11 cellular contexts compared by ENCODE assay signal in the genomic region with DNA sequence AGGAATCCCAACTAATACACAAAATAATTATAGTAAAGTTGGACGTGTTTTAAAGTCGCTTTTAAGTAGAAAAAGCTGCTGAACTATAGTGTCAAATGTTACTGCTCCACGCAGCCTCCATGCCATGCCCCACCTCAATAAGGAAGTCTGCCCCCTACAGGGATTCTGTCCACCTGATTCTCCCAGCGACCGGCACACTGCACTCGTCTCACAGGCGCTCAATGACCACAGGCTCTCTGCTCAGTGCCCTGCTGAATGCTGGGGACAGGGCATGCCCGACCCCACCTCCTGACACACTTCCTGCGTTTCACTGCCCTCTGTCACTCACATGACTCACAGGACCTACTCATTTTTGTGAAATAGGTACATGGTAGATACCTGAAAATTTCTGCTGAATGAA. TPM values are rescaled to one million over a fixed set of nuclear protein-coding genes. Genes with fewer than 3 reads are reported as not detected.
DNase-seq lines count a peak whose midpoint lies in the region; TF ChIP-seq lines count a peak whose summit lies in the region.
"Had no signal": no experiment of that assay in that cellular context is flagged by ENCODE, and none has a peak within 500 bp of the region (broad histone marks: within the 10 kb centered on the region; RNA-seq: fewer than 3 reads in every experiment).

No MANE protein-coding gene starts in this region.

- H3K4me1 ChIP-seq in left ventricle myocardium inferior = no peaks in the 10 kb centered on the region
- H3K4me1 ChIP-seq: testis had no signal

- TF ChIP-seq CTCF in HFFc6 (IDR thresholded peaks at IDR 0.05) = peak; percentile 50
- TF ChIP-seq CTCF in chondrocyte (IDR thresholded peaks at IDR 0.05) = peak; percentile 31
- peak; percentile 15 for TF ChIP-seq CTCF in nephron progenitor cell (IDR thresholded peaks at IDR 0.05)
- no peak for TF ChIP-seq CTCF in left ventricle myocardium inferior (IDR thresholded peaks at IDR 0.05; ENCODE audit: borderline replicate concordance)

- H3K4me3 Mint-ChIP-seq in HFFc6 (no peak overlapping the region), chondrocyte (ENCODE audit: unreplicated experiment) (no peak overlapping the region), nephron progenitor cell (no peak overlapping the region)

- H3K36me3 Mint-ChIP-seq in HFFc6 (ENCODE audit: low read depth) = no peaks in the 10 kb centered on the region
- peaks cover 23% of the 10 kb centered on the region for H3K36me3 Mint-ChIP-seq in chondrocyte (ENCODE audit: low read depth)
- H3K36me3 Mint-ChIP-seq in nephron progenitor cell (ENCODE audit: low read depth) = peaks cover 34% of the 10 kb centered on the region

- no peak overlapping the region for H3K4me3 ChIP-seq in left ventricle myocardium inferior
- H3K4me3 ChIP-seq: cardiac muscle cell, testis had no signal

- H3K9me3 Mint-ChIP-seq in HFFc6 (no peaks in the 10 kb centered on the region), chondrocyte (ENCODE audit: low read depth) (no peaks in the 10 kb centered on the region), nephron progenitor cell (no peaks in the 10 kb centered on the region)

- no peak overlapping the region for H3K27ac ChIP-seq in left ventricle myocardium inferior (replicated peaks)
- H3K27ac ChIP-seq: cardiac muscle cell, testis had no signal

- no peaks in the 10 kb centered on the region for H3K9me3 ChIP-seq in left ventricle myocardium inferior (replicated peaks)
- H3K9me3 ChIP-seq: testis had no signal

- H3K4me1 Mint-ChIP-seq in HFFc6 (ENCODE audit: low read depth) (no peaks in the 10 kb centered on the region), chondrocyte (ENCODE audit: low read depth) (peaks cover 8% of the 10 kb centered on the region), nephron progenitor cell (no peaks in the 10 kb centered on the region)

- intact Hi-C loops in left ventricle myocardium inferior (cut with micrococcal nuclease) = no loop called here

- H3K27me3 Mint-ChIP-seq in HFFc6 (ENCODE audit: insufficient read depth) (no peaks in the 10 kb centered on the region), chondrocyte (ENCODE audit: low read depth) (no peaks in the 10 kb centered on the region), nephron progenitor cell (ENCODE audit: low read depth, poor library complexity) (peaks cover 4% of the 10 kb centered on the region)

- H3K36me3 ChIP-seq in left ventricle myocardium inferior = peaks cover 95% of the 10 kb centered on the region

- no peaks in the 10 kb centered on the region for H3K27me3 ChIP-seq in left ventricle myocardium inferior (ENCODE audit: low read depth)
- H3K27me3 ChIP-seq: cardiac muscle cell, testis had no signal

- no peak overlapping the region for H3K27ac Mint-ChIP-seq in HFFc6
- H3K27ac Mint-ChIP-seq in chondrocyte (ENCODE audit: unreplicated experiment) = no peak overlapping the region
- no peak overlapping the region for H3K27ac Mint-ChIP-seq in nephron progenitor cell

- DNase-seq in Daoy (ENCODE audit: low read depth) (peak; percentile 8), HFFc6 (no peak), chondrocyte (ENCODE audit: low spot score) (no peak), nephron progenitor cell (peak; percentile 25), left ventricle myocardium inferior (no peak)
- no peak for DNase-seq in stimulated activated CD4-positive, alpha-beta T cell treated with anti-CD3 and anti-CD28 coated beads, Interleukin-12 subunit alpha, Interleukin-12 subunit beta, amount 100 ng/mL, for 4 hours
- DNase-seq in activated CD4-positive, alpha-beta T cell treated with anti-CD3 and anti-CD28 coated beads for 1 hour = no peak
- DNase-seq: activated CD4-positive, CD25-positive, alpha-beta regulatory T cell treated with anti-CD3 and anti-CD28 coated beads, Interleukin-2, amount 50 U/mL, for 72 hours; EL; testis had no signal

RNA-seq across cellular contexts. Expression of gene BDKRB1, which starts 48.9 kb away (rescaled TPM):
- total RNA-seq in Daoy (2014; rRNA removed; shearing (Covaris generic)) = 0.97 and 1.5 TPM in 2 replicates
- total RNA-seq in HFFc6 (2021; fragmentation: NEBNext Ultra II Directional; extraction: Animal tissue kit (Norgen Biotek cat#: 25700)) = 10 to 100 TPM; 41.5 to 67.8 (median 59.2) TPM
- not detected in 3 replicates for total RNA-seq in chondrocyte
- total RNA-seq in left ventricle myocardium inferior = not detected

RNA-seq across cellular contexts. Expression of gene ATG2B, which starts 58.2 kb away (rescaled TPM):
- 9.2 and 12.4 TPM in 2 replicates for total RNA-seq in Daoy (2014; rRNA removed; shearing (Covaris generic))
- total RNA-seq in HFFc6 (2021; fragmentation: NEBNext Ultra II Directional; extraction: Animal tissue kit (Norgen Biotek cat#: 25700)) = 10 to 100 TPM; 13.1 to 17.7 (median 15.9) TPM
- total RNA-seq in chondrocyte (17.0 to 18.1 TPM (median 17.8 TPM) in 3 replicates), left ventricle myocardium inferior (10.0 TPM)

RNA-seq across cellular contexts. Expression of gene GSKIP, which starts 58.4 kb away (rescaled TPM):
- 68.0 and 81.1 TPM in 2 replicates for total RNA-seq in Daoy (2014; rRNA removed; shearing (Covaris generic))
- total RNA-seq in HFFc6 (2021; fragmentation: NEBNext Ultra II Directional; extraction: Animal tissue kit (Norgen Biotek cat#: 25700)) = 10 to 100 TPM; 23.1 to 37.3 (median 27.2) TPM
- total RNA-seq in chondrocyte (15.0 to 22.4 TPM (median 19.4 TPM) in 3 replicates), left ventricle myocardium inferior (12.1 TPM)

Comparison
In these comparisons a context has a peak if more than half of its experiments do, and no peak if none do; other contexts are left out.
1. DNase-seq: peak in Daoy (single experiment) and nephron progenitor cell (single experiment); none in HFFc6 (single experiment), chondrocyte (single experiment), stimulated activated CD4-positive, alpha-beta T cell treated with anti-CD3 and anti-CD28 coated beads, Interleukin-12 subunit alpha, Interleukin-12 subunit beta, amount 100 ng/mL, for 4 hours (single experiment), activated CD4-positive, alpha-beta T cell treated with anti-CD3 and anti-CD28 coated beads for 1 hour (single experiment) and left ventricle myocardium inferior (single experiment).
2. RNA of gene BDKRB1, which starts 48.9 kb away (total RNA-seq): 41.5 to 67.8 TPM in HFFc6; 0.97 to 1.5 TPM in Daoy, not detected in chondrocyte and not detected in left ventricle myocardium inferior (single experiment); every median in the first group is over 10 times any median in the second.